ENCODE assay signal across 1 cellular context in the genomic region with DNA sequence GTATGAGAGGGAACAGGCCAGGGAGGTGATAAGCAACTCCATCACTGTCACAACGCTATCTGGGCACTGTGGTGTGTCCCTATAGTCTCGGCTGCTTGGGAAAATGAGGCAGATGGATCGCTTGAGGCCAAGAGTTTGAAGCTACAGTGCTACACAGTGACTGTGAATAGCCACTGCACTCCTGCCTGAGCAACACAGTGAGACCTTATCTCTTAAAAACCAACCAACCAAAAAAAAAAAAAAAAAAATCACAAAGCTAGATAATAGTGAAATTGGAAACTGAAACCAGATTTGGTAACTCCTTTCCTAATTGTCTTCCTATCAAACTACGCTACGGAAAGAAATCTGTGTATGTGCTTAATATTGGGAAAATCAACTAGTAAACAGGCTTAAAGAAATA.
TF ChIP-seq lines count a peak whose summit lies in the region.

No MANE protein-coding gene starts in this region.

TF ChIP-seq in K562, 482 proteins besides CTCF, POLR2A, EP300 and RAD21 (continued from another document and continues in another):
- TF ChIP-seq, protein P1, sequence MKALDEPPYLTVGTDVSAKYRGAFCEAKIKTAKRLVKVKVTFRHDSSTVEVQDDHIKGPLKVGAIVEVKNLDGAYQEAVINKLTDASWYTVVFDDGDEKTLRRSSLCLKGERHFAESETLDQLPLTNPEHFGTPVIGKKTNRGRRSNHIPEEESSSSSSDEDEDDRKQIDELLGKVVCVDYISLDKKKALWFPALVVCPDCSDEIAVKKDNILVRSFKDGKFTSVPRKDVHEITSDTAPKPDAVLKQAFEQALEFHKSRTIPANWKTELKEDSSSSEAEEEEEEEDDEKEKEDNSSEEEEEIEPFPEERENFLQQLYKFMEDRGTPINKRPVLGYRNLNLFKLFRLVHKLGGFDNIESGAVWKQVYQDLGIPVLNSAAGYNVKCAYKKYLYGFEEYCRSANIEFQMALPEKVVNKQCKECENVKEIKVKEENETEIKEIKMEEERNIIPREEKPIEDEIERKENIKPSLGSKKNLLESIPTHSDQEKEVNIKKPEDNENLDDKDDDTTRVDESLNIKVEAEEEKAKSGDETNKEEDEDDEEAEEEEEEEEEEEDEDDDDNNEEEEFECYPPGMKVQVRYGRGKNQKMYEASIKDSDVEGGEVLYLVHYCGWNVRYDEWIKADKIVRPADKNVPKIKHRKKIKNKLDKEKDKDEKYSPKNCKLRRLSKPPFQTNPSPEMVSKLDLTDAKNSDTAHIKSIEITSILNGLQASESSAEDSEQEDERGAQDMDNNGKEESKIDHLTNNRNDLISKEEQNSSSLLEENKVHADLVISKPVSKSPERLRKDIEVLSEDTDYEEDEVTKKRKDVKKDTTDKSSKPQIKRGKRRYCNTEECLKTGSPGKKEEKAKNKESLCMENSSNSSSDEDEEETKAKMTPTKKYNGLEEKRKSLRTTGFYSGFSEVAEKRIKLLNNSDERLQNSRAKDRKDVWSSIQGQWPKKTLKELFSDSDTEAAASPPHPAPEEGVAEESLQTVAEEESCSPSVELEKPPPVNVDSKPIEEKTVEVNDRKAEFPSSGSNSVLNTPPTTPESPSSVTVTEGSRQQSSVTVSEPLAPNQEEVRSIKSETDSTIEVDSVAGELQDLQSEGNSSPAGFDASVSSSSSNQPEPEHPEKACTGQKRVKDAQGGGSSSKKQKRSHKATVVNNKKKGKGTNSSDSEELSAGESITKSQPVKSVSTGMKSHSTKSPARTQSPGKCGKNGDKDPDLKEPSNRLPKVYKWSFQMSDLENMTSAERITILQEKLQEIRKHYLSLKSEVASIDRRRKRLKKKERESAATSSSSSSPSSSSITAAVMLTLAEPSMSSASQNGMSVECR (CRISPR knock-in tag; IDR thresholded peaks at IDR 0.05) = no peak
- TF ChIP-seq SRSF3 (IDR thresholded peaks at IDR 0.05; ENCODE audit: insufficient read depth, low read length) (no peak), SAP30 (IDR thresholded peaks at IDR 0.05; ENCODE audit: borderline replicate concordance, insufficient read depth, low read depth, low read length, poor library complexity, severe bottlenecking) (no peak), SMARCA4 (IDR thresholded peaks at IDR 0.05) (peak; percentile 35; the same call in 1 of the 2 replicates), TCF7 (IDR thresholded peaks at IDR 0.05; ENCODE audit: borderline replicate concordance) (no peak), SNIP1 (IDR thresholded peaks at IDR 0.05; ENCODE audit: low read depth) (no peak), KDM1A (IDR thresholded peaks at IDR 0.05) (peak; percentile 47 to 48), RBFOX2 (IDR thresholded peaks at IDR 0.05; ENCODE audit: low read depth, low read length) (no peak), ZNF41 (CRISPR knock-in tag; conservative IDR thresholded peaks at IDR 0.05) (no peak), ZNF79 (CRISPR knock-in tag; IDR thresholded peaks at IDR 0.05; ENCODE audit: low read depth) (no peak), ZNF384 (IDR thresholded peaks at IDR 0.05; ENCODE audit: low read depth, low read length) (peak; percentile 82), HDAC2 (IDR thresholded peaks at IDR 0.05) (peak; percentile 34; the same call in 1 of the 2 replicates), CBX8 (IDR thresholded peaks at IDR 0.05; ENCODE audit: borderline replicate concordance, extremely low read depth, low read depth, low read length, poor library complexity, severe bottlenecking) (no peak), LARP7 (IDR thresholded peaks at IDR 0.05) (no peak), ZNF699 (CRISPR knock-in tag; IDR thresholded peaks at IDR 0.05; ENCODE audit: insufficient replicate concordance) (no peak), IRF9 (tag; IDR thresholded peaks at IDR 0.05) (no peak), ATF1 (CRISPR knock-in tag; IDR thresholded peaks at IDR 0.05) (no peak), ATF1 (tag; IDR thresholded peaks at IDR 0.05) (no peak), ARID1B (IDR thresholded peaks at IDR 0.05) (peak; percentile 30; the same call in 1 of the 2 replicates), SMARCB1 (IDR thresholded peaks at IDR 0.05; ENCODE audit: insufficient read length, low read depth) (no peak), HNRNPUL1 (IDR thresholded peaks at IDR 0.05; ENCODE audit: low read length) (no peak), POLR3A (IDR thresholded peaks at IDR 0.05; ENCODE audit: borderline replicate concordance, extremely low read depth, insufficient read depth, insufficient read length) (no peak), PYGO2 (tag; IDR thresholded peaks at IDR 0.05) (no peak), NR2C2 (CRISPR knock-in tag; IDR thresholded peaks at IDR 0.05) (no peak), NR2C2 (tag; IDR thresholded peaks at IDR 0.05) (no peak), SOX6 (IDR thresholded peaks at IDR 0.05) (0 out of 2 replicates have a peak, but pooled peaks have one; percentile 14), ZNF785 (CRISPR knock-in tag; IDR thresholded peaks at IDR 0.05) (no peak), POU5F1 (IDR thresholded peaks at IDR 0.05; ENCODE audit: borderline replicate concordance, low read depth, low read length, partially characterized antibody) (no peak), ZFP36 (IDR thresholded peaks at IDR 0.05; ENCODE audit: low read depth, low read length, partially characterized antibody) (no peak), MEIS2 (IDR thresholded peaks at IDR 0.05; ENCODE audit: partially characterized antibody) (peak; percentile 29), ZNF140 (CRISPR knock-in tag; IDR thresholded peaks at IDR 0.05) (no peak), KHSRP (IDR thresholded peaks at IDR 0.05) (no peak), DDX20 (tag; IDR thresholded peaks at IDR 0.05; ENCODE audit: low read depth) (no peak), RCOR1 (IDR thresholded peaks at IDR 0.05; ENCODE audit: borderline replicate concordance in 1 of 2, low read depth in 2 of 2, low read length in 2 of 2) (peak in 1 of 2 experiments; percentile 72; a peak in 1 of 4 replicates), ZNF184 (CRISPR knock-in tag; IDR thresholded peaks at IDR 0.05) (no peak), NFIC (IDR thresholded peaks at IDR 0.05) (no peak), ZNF347 (CRISPR knock-in tag; IDR thresholded peaks at IDR 0.05; ENCODE audit: low read depth) (no peak), HIVEP1 (CRISPR knock-in tag; IDR thresholded peaks at IDR 0.05) (no peak)
- TF ChIP-seq, protein P2, sequence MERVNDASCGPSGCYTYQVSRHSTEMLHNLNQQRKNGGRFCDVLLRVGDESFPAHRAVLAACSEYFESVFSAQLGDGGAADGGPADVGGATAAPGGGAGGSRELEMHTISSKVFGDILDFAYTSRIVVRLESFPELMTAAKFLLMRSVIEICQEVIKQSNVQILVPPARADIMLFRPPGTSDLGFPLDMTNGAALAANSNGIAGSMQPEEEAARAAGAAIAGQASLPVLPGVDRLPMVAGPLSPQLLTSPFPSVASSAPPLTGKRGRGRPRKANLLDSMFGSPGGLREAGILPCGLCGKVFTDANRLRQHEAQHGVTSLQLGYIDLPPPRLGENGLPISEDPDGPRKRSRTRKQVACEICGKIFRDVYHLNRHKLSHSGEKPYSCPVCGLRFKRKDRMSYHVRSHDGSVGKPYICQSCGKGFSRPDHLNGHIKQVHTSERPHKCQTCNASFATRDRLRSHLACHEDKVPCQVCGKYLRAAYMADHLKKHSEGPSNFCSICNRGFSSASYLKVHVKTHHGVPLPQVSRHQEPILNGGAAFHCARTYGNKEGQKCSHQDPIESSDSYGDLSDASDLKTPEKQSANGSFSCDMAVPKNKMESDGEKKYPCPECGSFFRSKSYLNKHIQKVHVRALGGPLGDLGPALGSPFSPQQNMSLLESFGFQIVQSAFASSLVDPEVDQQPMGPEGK (CRISPR knock-in tag; IDR thresholded peaks at IDR 0.05; ENCODE audit: borderline replicate concordance) = no peak
- TF ChIP-seq, protein P3, sequence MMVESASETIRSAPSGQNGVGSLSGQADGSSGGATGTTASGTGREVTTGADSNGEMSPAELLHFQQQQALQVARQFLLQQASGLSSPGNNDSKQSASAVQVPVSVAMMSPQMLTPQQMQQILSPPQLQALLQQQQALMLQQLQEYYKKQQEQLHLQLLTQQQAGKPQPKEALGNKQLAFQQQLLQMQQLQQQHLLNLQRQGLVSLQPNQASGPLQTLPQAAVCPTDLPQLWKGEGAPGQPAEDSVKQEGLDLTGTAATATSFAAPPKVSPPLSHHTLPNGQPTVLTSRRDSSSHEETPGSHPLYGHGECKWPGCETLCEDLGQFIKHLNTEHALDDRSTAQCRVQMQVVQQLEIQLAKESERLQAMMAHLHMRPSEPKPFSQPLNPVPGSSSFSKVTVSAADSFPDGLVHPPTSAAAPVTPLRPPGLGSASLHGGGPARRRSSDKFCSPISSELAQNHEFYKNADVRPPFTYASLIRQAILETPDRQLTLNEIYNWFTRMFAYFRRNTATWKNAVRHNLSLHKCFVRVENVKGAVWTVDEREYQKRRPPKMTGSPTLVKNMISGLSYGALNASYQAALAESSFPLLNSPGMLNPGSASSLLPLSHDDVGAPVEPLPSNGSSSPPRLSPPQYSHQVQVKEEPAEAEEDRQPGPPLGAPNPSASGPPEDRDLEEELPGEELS (CRISPR knock-in tag; IDR thresholded peaks at IDR 0.05; ENCODE audit: borderline replicate concordance) = no peak
- TF ChIP-seq, protein P4, sequence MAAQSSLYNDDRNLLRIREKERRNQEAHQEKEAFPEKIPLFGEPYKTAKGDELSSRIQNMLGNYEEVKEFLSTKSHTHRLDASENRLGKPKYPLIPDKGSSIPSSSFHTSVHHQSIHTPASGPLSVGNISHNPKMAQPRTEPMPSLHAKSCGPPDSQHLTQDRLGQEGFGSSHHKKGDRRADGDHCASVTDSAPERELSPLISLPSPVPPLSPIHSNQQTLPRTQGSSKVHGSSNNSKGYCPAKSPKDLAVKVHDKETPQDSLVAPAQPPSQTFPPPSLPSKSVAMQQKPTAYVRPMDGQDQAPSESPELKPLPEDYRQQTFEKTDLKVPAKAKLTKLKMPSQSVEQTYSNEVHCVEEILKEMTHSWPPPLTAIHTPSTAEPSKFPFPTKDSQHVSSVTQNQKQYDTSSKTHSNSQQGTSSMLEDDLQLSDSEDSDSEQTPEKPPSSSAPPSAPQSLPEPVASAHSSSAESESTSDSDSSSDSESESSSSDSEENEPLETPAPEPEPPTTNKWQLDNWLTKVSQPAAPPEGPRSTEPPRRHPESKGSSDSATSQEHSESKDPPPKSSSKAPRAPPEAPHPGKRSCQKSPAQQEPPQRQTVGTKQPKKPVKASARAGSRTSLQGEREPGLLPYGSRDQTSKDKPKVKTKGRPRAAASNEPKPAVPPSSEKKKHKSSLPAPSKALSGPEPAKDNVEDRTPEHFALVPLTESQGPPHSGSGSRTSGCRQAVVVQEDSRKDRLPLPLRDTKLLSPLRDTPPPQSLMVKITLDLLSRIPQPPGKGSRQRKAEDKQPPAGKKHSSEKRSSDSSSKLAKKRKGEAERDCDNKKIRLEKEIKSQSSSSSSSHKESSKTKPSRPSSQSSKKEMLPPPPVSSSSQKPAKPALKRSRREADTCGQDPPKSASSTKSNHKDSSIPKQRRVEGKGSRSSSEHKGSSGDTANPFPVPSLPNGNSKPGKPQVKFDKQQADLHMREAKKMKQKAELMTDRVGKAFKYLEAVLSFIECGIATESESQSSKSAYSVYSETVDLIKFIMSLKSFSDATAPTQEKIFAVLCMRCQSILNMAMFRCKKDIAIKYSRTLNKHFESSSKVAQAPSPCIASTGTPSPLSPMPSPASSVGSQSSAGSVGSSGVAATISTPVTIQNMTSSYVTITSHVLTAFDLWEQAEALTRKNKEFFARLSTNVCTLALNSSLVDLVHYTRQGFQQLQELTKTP (IDR thresholded peaks at IDR 0.05; ENCODE audit: low read depth in 1 of 2, partially characterized antibody in 2 of 2) = no peak
- TF ChIP-seq, protein P5, sequence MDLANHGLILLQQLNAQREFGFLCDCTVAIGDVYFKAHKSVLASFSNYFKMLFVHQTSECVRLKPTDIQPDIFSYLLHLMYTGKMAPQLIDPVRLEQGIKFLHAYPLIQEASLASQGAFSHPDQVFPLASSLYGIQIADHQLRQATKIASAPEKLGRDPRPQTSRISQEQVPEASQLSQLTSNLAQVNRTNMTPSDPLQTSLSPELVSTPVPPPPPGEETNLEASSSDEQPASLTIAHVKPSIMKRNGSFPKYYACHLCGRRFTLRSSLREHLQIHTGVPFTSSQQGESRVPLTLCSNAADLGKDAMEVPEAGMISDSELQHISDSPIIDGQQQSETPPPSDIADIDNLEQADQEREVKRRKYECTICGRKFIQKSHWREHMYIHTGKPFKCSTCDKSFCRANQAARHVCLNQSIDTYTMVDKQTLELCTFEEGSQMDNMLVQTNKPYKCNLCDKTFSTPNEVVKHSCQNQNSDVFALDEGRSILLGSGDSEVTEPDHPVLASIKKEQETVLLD (IDR thresholded peaks at IDR 0.05) = no peak
- TF ChIP-seq, protein P6, sequence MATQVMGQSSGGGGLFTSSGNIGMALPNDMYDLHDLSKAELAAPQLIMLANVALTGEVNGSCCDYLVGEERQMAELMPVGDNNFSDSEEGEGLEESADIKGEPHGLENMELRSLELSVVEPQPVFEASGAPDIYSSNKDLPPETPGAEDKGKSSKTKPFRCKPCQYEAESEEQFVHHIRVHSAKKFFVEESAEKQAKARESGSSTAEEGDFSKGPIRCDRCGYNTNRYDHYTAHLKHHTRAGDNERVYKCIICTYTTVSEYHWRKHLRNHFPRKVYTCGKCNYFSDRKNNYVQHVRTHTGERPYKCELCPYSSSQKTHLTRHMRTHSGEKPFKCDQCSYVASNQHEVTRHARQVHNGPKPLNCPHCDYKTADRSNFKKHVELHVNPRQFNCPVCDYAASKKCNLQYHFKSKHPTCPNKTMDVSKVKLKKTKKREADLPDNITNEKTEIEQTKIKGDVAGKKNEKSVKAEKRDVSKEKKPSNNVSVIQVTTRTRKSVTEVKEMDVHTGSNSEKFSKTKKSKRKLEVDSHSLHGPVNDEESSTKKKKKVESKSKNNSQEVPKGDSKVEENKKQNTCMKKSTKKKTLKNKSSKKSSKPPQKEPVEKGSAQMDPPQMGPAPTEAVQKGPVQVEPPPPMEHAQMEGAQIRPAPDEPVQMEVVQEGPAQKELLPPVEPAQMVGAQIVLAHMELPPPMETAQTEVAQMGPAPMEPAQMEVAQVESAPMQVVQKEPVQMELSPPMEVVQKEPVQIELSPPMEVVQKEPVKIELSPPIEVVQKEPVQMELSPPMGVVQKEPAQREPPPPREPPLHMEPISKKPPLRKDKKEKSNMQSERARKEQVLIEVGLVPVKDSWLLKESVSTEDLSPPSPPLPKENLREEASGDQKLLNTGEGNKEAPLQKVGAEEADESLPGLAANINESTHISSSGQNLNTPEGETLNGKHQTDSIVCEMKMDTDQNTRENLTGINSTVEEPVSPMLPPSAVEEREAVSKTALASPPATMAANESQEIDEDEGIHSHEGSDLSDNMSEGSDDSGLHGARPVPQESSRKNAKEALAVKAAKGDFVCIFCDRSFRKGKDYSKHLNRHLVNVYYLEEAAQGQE (CRISPR knock-in tag; IDR thresholded peaks at IDR 0.05; ENCODE audit: low read depth) = no peak
